11 cellular contexts compared by ENCODE assay signal in genomic region chr12:16857456-16857923, GRCh38.
A peak's percentile ranks its signal among the peaks of the same experiment; 100 is the strongest.
DNase-seq lines count a peak whose midpoint lies in the region; ATAC-seq, FAIRE-seq and TF ChIP-seq lines count a peak whose summit lies in the region.
"Had no signal": no experiment of that assay in that cellular context is flagged by ENCODE, and none has a peak within 500 bp of the region (broad histone marks: within the 10 kb centered on the region; RNA-seq: fewer than 3 reads in every experiment).

No MANE protein-coding gene starts in this region.

- H3K36me3 Mint-ChIP-seq in GM23338 (ENCODE audit: low read depth) (no peaks in the 10 kb centered on the region), nephron progenitor cell (ENCODE audit: low read depth) (no peaks in the 10 kb centered on the region)
- H3K36me3 Mint-ChIP-seq in stimulated activated memory B cell treated with anti-CD40 and anti-IgM and Interleukin-4, amounts not matched to agents 10 μg/mL and 1 μg/mL and 100 μg/mL, for 72 hours = no peaks in the 10 kb centered on the region

- no peaks in the 10 kb centered on the region for H3F3A ChIP-seq in GM23338 (replicated peaks; ENCODE audit: low read depth)

- no peak overlapping the region for H3K4me3 Mint-ChIP-seq in GM23338
- H3K4me3 Mint-ChIP-seq in nephron progenitor cell = no peak overlapping the region
- H3K4me3 Mint-ChIP-seq in stimulated activated memory B cell treated with anti-CD40 and anti-IgM and Interleukin-4, amounts not matched to agents 10 μg/mL and 1 μg/mL and 100 μg/mL, for 72 hours = no peak overlapping the region

- no peaks in the 10 kb centered on the region for H3K9me3 Mint-ChIP-seq in GM23338
- H3K9me3 Mint-ChIP-seq in nephron progenitor cell = no peaks in the 10 kb centered on the region
- no peaks in the 10 kb centered on the region for H3K9me3 Mint-ChIP-seq in stimulated activated memory B cell treated with anti-CD40 and anti-IgM and Interleukin-4, amounts not matched to agents 10 μg/mL and 1 μg/mL and 100 μg/mL, for 72 hours

- no peaks in the 10 kb centered on the region for H3K4me1 ChIP-seq in GM23338 (ENCODE audit: insufficient read depth)

- no peaks in the 10 kb centered on the region for H3K9me2 ChIP-seq in GM23338 (ENCODE audit: insufficient read depth)

- H3K4me1 Mint-ChIP-seq in GM23338 = peaks cover 2% of the 10 kb centered on the region; the same call in 2 of the 3 replicates
- no peaks in the 10 kb centered on the region for H3K4me1 Mint-ChIP-seq in nephron progenitor cell
- H3K4me1 Mint-ChIP-seq in stimulated activated memory B cell treated with anti-CD40 and anti-IgM and Interleukin-4, amounts not matched to agents 10 μg/mL and 1 μg/mL and 100 μg/mL, for 72 hours = no peaks in the 10 kb centered on the region

- ATAC-seq in GM23338 = no peak
- ATAC-seq in HG03196 (IDR thresholded peaks at IDR 0.05; ENCODE audit: unreplicated experiment) = peak; percentile 96
- no peak for ATAC-seq in stimulated activated memory B cell treated with anti-CD40 and anti-IgM and Interleukin-4, amounts not matched to agents 10 μg/mL and 1 μg/mL and 100 μg/mL, for 72 hours

- no peak overlapping the region for H3K4me2 ChIP-seq in GM23338

- peak overlapping the region; percentile 50; the same call in 1 of the 2 replicates for H2AFZ ChIP-seq in GM23338

- H3K36me3 ChIP-seq in GM23338 (ENCODE audit: insufficient read depth) = no peaks in the 10 kb centered on the region

- no peak overlapping the region for H3K4me3 ChIP-seq in GM23338

- H3K27ac Mint-ChIP-seq in GM23338 (no peak overlapping the region), nephron progenitor cell (peak overlapping the region; percentile 95)
- no peak overlapping the region for H3K27ac Mint-ChIP-seq in stimulated activated memory B cell treated with anti-CD40 and anti-IgM and Interleukin-4, amounts not matched to agents 10 μg/mL and 1 μg/mL and 100 μg/mL, for 72 hours

- H4K20me1 ChIP-seq in GM23338 (replicated peaks; ENCODE audit: insufficient read depth) = no peaks in the 10 kb centered on the region

- H3K79me2 ChIP-seq in GM23338 (replicated peaks; ENCODE audit: insufficient read depth) = no peaks in the 10 kb centered on the region

- H3K27me3 ChIP-seq in GM23338 (ENCODE audit: insufficient read depth) = no peaks in the 10 kb centered on the region

- no peak for TF ChIP-seq CTCF in GM23338 (conservative IDR thresholded peaks at IDR 0.05; ENCODE audit: low read depth in 2 of 2)
- no peak for TF ChIP-seq CTCF in nephron progenitor cell (IDR thresholded peaks at IDR 0.05)

- FAIRE-seq in GM19239 (lab: Jason Lieb, UNC) = no peak
- FAIRE-seq: H54 had no signal

- peaks cover 4% of the 10 kb centered on the region for H3K27me3 Mint-ChIP-seq in GM23338 (ENCODE audit: insufficient read depth, low read depth, poor library complexity)
- no peaks in the 10 kb centered on the region for H3K27me3 Mint-ChIP-seq in nephron progenitor cell (ENCODE audit: low read depth, poor library complexity)
- no peaks in the 10 kb centered on the region for H3K27me3 Mint-ChIP-seq in stimulated activated memory B cell treated with anti-CD40 and anti-IgM and Interleukin-4, amounts not matched to agents 10 μg/mL and 1 μg/mL and 100 μg/mL, for 72 hours

- no peak overlapping the region for H3K27ac ChIP-seq in GM23338 (ENCODE audit: low read depth)

- peak; percentile 12 for DNase-seq in GM19239 (ENCODE audit: insufficient read length, low spot score)
- no peak for DNase-seq in GM23338 (ENCODE audit: low spot score)
- no peak for DNase-seq in nephron progenitor cell
- no peak for DNase-seq in NCI-H2081 treated with DMSO at 0.1 percent for 48 hours (lab: John Stamatoyannopoulos, UW)
- no peak for DNase-seq in dermis blood vessel endothelial cell
- DNase-seq: DMS153, mesendoderm, retina had no signal

TF ChIP-seq in GM23338, 12 proteins besides CTCF, POLR2A, EP300 and RAD21 (continues in another document):
- TF ChIP-seq POLR2AphosphoS5 (IDR thresholded peaks at IDR 0.05; ENCODE audit: low read depth) (no peak), NANOG (IDR thresholded peaks at IDR 0.05; ENCODE audit: borderline replicate concordance) (no peak), CREB1 (CRISPR knock-in tag; IDR thresholded peaks at IDR 0.05; ENCODE audit: low read depth) (no peak), ETS1 (IDR thresholded peaks at IDR 0.05) (no peak)
- TF ChIP-seq, protein P1, sequence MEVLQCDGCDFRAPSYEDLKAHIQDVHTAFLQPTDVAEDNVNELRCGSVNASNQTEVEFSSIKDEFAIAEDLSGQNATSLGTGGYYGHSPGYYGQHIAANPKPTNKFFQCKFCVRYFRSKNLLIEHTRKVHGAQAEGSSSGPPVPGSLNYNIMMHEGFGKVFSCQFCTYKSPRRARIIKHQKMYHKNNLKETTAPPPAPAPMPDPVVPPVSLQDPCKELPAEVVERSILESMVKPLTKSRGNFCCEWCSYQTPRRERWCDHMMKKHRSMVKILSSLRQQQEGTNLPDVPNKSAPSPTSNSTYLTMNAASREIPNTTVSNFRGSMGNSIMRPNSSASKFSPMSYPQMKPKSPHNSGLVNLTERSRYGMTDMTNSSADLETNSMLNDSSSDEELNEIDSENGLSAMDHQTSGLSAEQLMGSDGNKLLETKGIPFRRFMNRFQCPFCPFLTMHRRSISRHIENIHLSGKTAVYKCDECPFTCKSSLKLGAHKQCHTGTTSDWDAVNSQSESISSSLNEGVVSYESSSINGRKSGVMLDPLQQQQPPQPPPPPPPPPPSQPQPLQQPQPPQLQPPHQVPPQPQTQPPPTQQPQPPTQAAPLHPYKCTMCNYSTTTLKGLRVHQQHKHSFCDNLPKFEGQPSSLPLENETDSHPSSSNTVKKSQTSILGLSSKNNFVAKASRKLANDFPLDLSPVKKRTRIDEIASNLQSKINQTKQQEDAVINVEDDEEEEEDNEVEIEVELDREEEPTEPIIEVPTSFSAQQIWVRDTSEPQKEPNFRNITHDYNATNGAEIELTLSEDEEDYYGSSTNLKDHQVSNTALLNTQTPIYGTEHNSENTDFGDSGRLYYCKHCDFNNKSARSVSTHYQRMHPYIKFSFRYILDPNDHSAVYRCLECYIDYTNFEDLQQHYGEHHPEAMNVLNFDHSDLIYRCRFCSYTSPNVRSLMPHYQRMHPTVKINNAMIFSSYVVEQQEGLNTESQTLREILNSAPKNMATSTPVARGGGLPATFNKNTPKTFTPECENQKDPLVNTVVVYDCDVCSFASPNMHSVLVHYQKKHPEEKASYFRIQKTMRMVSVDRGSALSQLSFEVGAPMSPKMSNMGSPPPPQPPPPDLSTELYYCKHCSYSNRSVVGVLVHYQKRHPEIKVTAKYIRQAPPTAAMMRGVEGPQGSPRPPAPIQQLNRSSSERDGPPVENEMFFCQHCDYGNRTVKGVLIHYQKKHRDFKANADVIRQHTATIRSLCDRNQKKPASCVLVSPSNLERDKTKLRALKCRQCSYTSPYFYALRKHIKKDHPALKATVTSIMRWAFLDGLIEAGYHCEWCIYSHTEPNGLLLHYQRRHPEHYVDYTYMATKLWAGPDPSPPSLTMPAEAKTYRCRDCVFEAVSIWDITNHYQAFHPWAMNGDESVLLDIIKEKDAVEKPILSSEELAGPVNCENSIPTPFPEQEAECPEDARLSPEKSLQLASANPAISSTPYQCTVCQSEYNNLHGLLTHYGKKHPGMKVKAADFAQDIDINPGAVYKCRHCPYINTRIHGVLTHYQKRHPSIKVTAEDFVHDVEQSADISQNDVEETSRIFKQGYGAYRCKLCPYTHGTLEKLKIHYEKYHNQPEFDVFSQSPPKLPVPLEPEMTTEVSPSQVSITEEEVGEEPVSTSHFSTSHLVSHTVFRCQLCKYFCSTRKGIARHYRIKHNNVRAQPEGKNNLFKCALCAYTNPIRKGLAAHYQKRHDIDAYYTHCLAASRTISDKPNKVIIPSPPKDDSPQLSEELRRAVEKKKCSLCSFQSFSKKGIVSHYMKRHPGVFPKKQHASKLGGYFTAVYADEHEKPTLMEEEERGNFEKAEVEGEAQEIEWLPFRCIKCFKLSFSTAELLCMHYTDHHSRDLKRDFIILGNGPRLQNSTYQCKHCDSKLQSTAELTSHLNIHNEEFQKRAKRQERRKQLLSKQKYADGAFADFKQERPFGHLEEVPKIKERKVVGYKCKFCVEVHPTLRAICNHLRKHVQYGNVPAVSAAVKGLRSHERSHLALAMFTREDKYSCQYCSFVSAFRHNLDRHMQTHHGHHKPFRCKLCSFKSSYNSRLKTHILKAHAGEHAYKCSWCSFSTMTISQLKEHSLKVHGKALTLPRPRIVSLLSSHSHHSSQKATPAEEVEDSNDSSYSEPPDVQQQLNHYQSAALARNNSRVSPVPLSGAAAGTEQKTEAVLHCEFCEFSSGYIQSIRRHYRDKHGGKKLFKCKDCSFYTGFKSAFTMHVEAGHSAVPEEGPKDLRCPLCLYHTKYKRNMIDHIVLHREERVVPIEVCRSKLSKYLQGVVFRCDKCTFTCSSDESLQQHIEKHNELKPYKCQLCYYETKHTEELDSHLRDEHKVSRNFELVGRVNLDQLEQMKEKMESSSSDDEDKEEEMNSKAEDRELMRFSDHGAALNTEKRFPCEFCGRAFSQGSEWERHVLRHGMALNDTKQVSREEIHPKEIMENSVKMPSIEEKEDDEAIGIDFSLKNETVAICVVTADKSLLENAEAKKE (CRISPR knock-in tag; IDR thresholded peaks at IDR 0.05) = no peak
